Comparison of ENCODE assay signal across 7 cellular contexts in the genomic region with DNA sequence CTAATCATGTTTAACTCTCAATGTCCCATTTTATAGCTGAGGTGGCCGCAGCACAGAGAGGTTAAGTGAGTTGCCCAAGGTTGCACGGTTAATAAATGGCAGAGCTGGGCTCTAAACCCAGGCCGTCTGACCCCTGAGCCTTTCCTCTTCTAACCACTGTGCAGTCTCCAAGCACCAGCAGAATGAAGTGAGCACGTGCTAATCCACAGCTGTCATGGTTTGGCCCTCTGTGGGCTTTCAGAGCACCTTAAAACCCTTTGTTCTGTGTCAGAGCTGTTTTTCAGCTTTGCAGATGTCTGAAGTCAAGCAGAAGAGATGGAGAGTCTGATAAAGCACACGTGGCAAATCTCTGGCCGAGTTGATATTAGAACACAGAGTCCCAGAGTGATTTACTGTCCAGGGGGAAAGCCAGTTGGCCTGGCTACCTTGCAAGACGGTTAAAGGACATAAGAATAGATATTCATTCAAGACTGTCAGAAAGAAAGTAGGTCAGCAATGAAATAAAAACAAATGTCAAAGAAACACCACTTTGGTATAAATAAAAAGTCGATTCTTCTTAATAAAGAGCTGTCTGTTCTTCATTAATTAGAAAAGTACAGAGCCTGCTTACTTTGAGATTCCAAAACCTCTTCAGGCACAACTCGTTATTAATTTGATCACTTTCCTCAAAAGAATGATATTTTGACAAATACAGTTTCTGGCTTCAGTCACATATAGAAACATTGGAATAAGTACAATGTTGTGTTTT.
DNase-seq lines count a peak whose midpoint lies in the region; ATAC-seq and TF ChIP-seq lines count a peak whose summit lies in the region.

No MANE protein-coding gene starts in this region.

- DNase-seq in SW480 (ENCODE audit: low spot score) (peak; percentile 63), dermis blood vessel endothelial cell (peak; percentile 87), mucosa of descending colon (peak in 1 of 3 donors; percentile 30), upper lobe of right lung (no peak), RKO (ENCODE audit: low spot score) (no peak)

- H3K27me3 ChIP-seq in upper lobe of right lung = no peaks in the 10 kb centered on the region

- H3K36me3 ChIP-seq in mucosa of descending colon (ENCODE audit: low read depth) (no peaks in the 10 kb centered on the region), upper lobe of right lung (no peaks in the 10 kb centered on the region)

- H3K4me3 ChIP-seq in mucosa of descending colon (no peak overlapping the region), upper lobe of right lung (no peak overlapping the region)

- peak overlapping the region; percentile 77 for H3K27ac ChIP-seq in upper lobe of right lung

- no peaks in the 10 kb centered on the region for H3K4me1 ChIP-seq in mucosa of descending colon (ENCODE audit: low read depth)
- H3K4me1 ChIP-seq in upper lobe of right lung = peaks cover 23% of the 10 kb centered on the region

- H3K9me3 ChIP-seq in mucosa of descending colon (no peaks in the 10 kb centered on the region), upper lobe of right lung (no peaks in the 10 kb centered on the region)

- TF ChIP-seq CTCF in mucosa of descending colon (IDR thresholded peaks at IDR 0.05) (no peak), upper lobe of right lung (IDR thresholded peaks at IDR 0.05) (no peak)

- intact Hi-C loops in mucosa of descending colon (cut with DNase I, micrococcal nuclease) = no loop called here
- intact Hi-C loops in upper lobe of right lung (cut with DNase I) = no loop called here

- ATAC-seq in HG03354 (IDR thresholded peaks at IDR 0.05; ENCODE audit: poor library complexity, severe bottlenecking, unreplicated experiment) (peak; percentile 67), mucosa of descending colon (peak; percentile 47), upper lobe of right lung (peak; percentile 67), GM18861 (IDR thresholded peaks at IDR 0.05; ENCODE audit: unreplicated experiment) (no peak)

Comparison
In these comparisons a context has a peak if more than half of its experiments do, and no peak if none do; other contexts are left out.
1. DNase-seq: peak in SW480 (single experiment) and dermis blood vessel endothelial cell (single experiment); none in upper lobe of right lung (single experiment) and RKO (single experiment).